ENCODE assay signal across 23 cellular contexts in the genomic region with DNA sequence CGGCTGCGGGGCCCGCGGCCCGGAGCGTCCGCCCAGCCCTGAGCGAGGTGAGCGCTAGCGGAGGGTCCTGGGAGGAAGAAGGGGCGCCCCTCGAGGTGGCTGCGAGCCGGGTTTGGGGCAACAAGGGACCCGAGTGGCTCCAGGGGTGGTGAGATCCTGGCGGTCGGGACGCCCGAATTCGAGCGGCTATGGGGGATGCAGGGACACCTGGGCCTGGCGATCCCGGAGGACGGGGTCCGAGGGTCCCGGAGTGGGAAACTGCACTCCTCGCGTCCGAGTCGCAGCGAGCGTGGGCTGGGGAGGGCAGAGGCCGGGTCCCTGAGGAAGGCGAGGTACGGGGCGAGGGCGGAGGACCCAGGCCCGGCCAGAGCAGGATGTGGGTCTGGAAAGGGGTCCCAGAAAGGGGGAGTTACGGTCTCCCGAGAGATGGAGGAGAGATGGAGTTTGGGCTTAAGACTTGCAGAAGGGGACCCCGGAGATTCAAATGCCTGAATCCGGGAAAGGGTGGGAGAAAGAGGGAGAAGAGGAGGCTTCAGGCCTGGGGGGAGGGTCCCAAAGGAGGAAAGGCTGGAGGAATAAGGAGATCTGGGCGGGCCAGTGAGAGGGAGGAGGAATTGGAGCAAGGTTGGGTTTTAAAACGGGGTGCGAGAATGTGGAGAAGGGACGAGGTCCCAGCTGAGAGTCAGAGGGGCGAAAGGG. TPM values are rescaled to one million over a fixed set of nuclear protein-coding genes. Genes with fewer than 3 reads are reported as not detected.
A peak's percentile ranks its signal among the peaks of the same experiment; 100 is the strongest.
DNase-seq lines count a peak whose midpoint lies in the region; ATAC-seq, FAIRE-seq and TF ChIP-seq lines count a peak whose summit lies in the region.
"Had no signal": no experiment of that assay in that cellular context is flagged by ENCODE, and none has a peak within 500 bp of the region (broad histone marks: within the 10 kb centered on the region; RNA-seq: fewer than 3 reads in every experiment).

No MANE protein-coding gene starts in this region.

- H3K27ac ChIP-seq in cardiac muscle cell (no peak overlapping the region), dorsolateral prefrontal cortex (peak overlapping the region in 18 of 59 donors; percentile 3 to 79 (median 34)), kidney (ENCODE audit: low read depth in 2 of 2, low read length in 2 of 2) (no peak overlapping the region)
- H3K27ac ChIP-seq: spleen, stomach had no signal

- no peak overlapping the region for H3K9ac ChIP-seq in kidney (ENCODE audit: low read length in 2 of 2)

- TF ChIP-seq CTCF in cardiac muscle cell (IDR thresholded peaks at IDR 0.05; ENCODE audit: low read depth, low read length) = no peak
- no peak for TF ChIP-seq CTCF in dorsolateral prefrontal cortex (IDR thresholded peaks at IDR 0.05 in 54 of 56, conservative IDR thresholded peaks at IDR 0.05 in 2 of 56; ENCODE audit: low read depth in 1 of 56, partially characterized antibody in 56 of 56)
- TF ChIP-seq CTCF in kidney (IDR thresholded peaks at IDR 0.05; ENCODE audit: borderline replicate concordance, extremely low read depth, insufficient read depth) = no peak
- no peak for TF ChIP-seq CTCF in natural killer cell (IDR thresholded peaks at IDR 0.05)

- FAIRE-seq in kidney (lab: Jason Lieb, UNC) = no peak
- FAIRE-seq: islet of Langerhans had no signal

- DNase-seq in cardiac muscle cell (ENCODE audit: low read depth in 1 of 2, low spot score in 1 of 2) (no peak), cardiac septum (ENCODE audit: low spot score) (no peak), dorsolateral prefrontal cortex (peak in 2 of 10 donors; percentile 7 to 48), kidney (peak; percentile 70), natural killer cell (no peak), NOMO-1 treated with dmso at 0.1 percent for 144 hours (lab: John Stamatoyannopoulos, UW; ENCODE audit: unreplicated experiment) (no peak), MV-4-11 (lab: John Stamatoyannopoulos, UW) (no peak)
- no peak for DNase-seq in stimulated activated naive CD8-positive, alpha-beta T cell treated with anti-CD3 and anti-CD28 coated beads, Interleukin-15, amount 100 ng/mL, for 72 hours
- DNase-seq: activated B cell treated with CpG ODN at 0.5 μM for 24 hours; COR-L47; effector CD4-positive, alpha-beta T cell; foreskin melanocyte; GDM1; NCI-H187 treated with DMSO at 0.1 percent for 48 hours; NCI-H524; PC-3; spleen; stomach had no signal

- H3K9me3 ChIP-seq in cardiac muscle cell (ENCODE audit: low read depth) = no peaks in the 10 kb centered on the region
- no peaks in the 10 kb centered on the region for H3K9me3 ChIP-seq in kidney (ENCODE audit: control insufficient read depth in 1 of 2, low read length in 2 of 2)
- H3K9me3 ChIP-seq: stomach had no signal

- peaks cover 72% of the 10 kb centered on the region for H3K27me3 ChIP-seq in cardiac muscle cell
- H3K27me3 ChIP-seq in dorsolateral prefrontal cortex = peaks cover 0 to 23% (median 0%) of the 10 kb centered on the region in 45 donors

- H3K4me3 ChIP-seq in cardiac muscle cell (peak overlapping the region; percentile 27), dorsolateral prefrontal cortex (peak overlapping the region; percentile 46 to 94 (median 74)), kidney (ENCODE audit: low read length in 2 of 2) (no peak overlapping the region)
- H3K4me3 ChIP-seq: spleen, stomach had no signal

- peaks cover 59 to 69% of the 10 kb centered on the region in 2 donors for H3K27me3 Mint-ChIP-seq in natural killer cell (ENCODE audit: low read depth in 2 of 2)
- peaks cover 86% of the 10 kb centered on the region for H3K27me3 Mint-ChIP-seq in stimulated activated naive CD8-positive, alpha-beta T cell treated with anti-CD3 and anti-CD28 coated beads, Interleukin-15, amount 100 ng/mL, for 72 hours

- peaks cover 0 to 4% of the 10 kb centered on the region in 2 donors for H3K9me3 Mint-ChIP-seq in natural killer cell
- H3K9me3 Mint-ChIP-seq in stimulated activated naive CD8-positive, alpha-beta T cell treated with anti-CD3 and anti-CD28 coated beads, Interleukin-15, amount 100 ng/mL, for 72 hours = no peaks in the 10 kb centered on the region
- H3K9me3 Mint-ChIP-seq: activated B cell treated with CpG ODN at 0.5 μM for 24 hours had no signal

- ATAC-seq in natural killer cell = no peak
- ATAC-seq in stimulated activated naive CD8-positive, alpha-beta T cell treated with anti-CD3 and anti-CD28 coated beads, Interleukin-15, amount 100 ng/mL, for 72 hours = no peak
- ATAC-seq: PC-3 had no signal

- no peak overlapping the region for H3K4me3 Mint-ChIP-seq in natural killer cell
- peak overlapping the region in 1 of 2 donors; percentile 30 for H3K4me3 Mint-ChIP-seq in stimulated activated naive CD8-positive, alpha-beta T cell treated with anti-CD3 and anti-CD28 coated beads, Interleukin-15, amount 100 ng/mL, for 72 hours

- no peaks in the 10 kb centered on the region for H3K36me3 Mint-ChIP-seq in natural killer cell

- H3K4me1 ChIP-seq in cardiac muscle cell (ENCODE audit: low read depth) (no peaks in the 10 kb centered on the region), kidney (ENCODE audit: control insufficient read depth in 1 of 2, insufficient read depth in 1 of 2, low read depth in 1 of 2, low read length in 2 of 2) (no peaks in the 10 kb centered on the region)

- intact Hi-C loops in cardiac septum (cut with DNase I) (no loop called here), dorsolateral prefrontal cortex (cut with DNase I) (loop anchor here (5.0 to 10.0 kb wide), 3 partner anchors 67 to 195 kb away; a partner anchor contains a TSS), kidney (cut with DNase I) (no loop called here), natural killer cell (cut with micrococcal nuclease) (no loop called here)

- peaks cover 17 to 48% of the 10 kb centered on the region in 2 donors for H3K4me1 Mint-ChIP-seq in natural killer cell
- peaks cover 38% of the 10 kb centered on the region for H3K4me1 Mint-ChIP-seq in stimulated activated naive CD8-positive, alpha-beta T cell treated with anti-CD3 and anti-CD28 coated beads, Interleukin-15, amount 100 ng/mL, for 72 hours

- no peaks in the 10 kb centered on the region for H3K36me3 ChIP-seq in cardiac muscle cell
- H3K36me3 ChIP-seq in kidney (ENCODE audit: control insufficient read depth in 1 of 2, insufficient read depth in 2 of 2, low read length in 2 of 2) = no peaks in the 10 kb centered on the region
- H3K36me3 ChIP-seq: spleen, stomach had no signal

- H3K27ac Mint-ChIP-seq in natural killer cell = no peak overlapping the region
- H3K27ac Mint-ChIP-seq in stimulated activated naive CD8-positive, alpha-beta T cell treated with anti-CD3 and anti-CD28 coated beads, Interleukin-15, amount 100 ng/mL, for 72 hours = no peak overlapping the region
- H3K27ac Mint-ChIP-seq: activated B cell treated with CpG ODN at 0.5 μM for 24 hours, memory B cell had no signal

RNA-seq across cellular contexts. Expression of a gene that starts 0.5 kb away (rescaled TPM):
- total RNA-seq in cardiac muscle cell = 0.60 and 1.9 TPM in 2 replicates
- polyA plus RNA-seq in cardiac muscle cell = 0.11 and 0.19 TPM in 2 replicates
- not detected for total RNA-seq in cardiac septum
- total RNA-seq in dorsolateral prefrontal cortex = 100 to 1,000 TPM in 11 of 120 experiments, 10 to 100 TPM in 109; 48.4 to 114 (median 84.9) TPM
- not detected for total RNA-seq in kidney
- not detected for polyA plus RNA-seq in kidney (ENCODE audit: insufficient read depth, low read depth, low replicate concordance)
- total RNA-seq in natural killer cell = not detected
- total RNA-seq: A172, activated B cell treated with CpG ODN at 0.5 μM for 24 hours, osteocyte, PC-3, spleen, stomach had no signal
- polyA plus RNA-seq: spleen had no signal

RNA-seq across cellular contexts. Expression of a gene that starts 27.6 kb away (rescaled TPM):
- total RNA-seq in cardiac muscle cell (0.63 and 4.3 TPM in 2 replicates), cardiac septum (not detected), dorsolateral prefrontal cortex (100 to 1,000 TPM in 10 of 120 experiments, 10 to 100 TPM in 110; 20.3 to 131 (median 70.1) TPM), kidney (not detected), natural killer cell (1 to 10 TPM in 2 of 3 donors, under 1 TPM in 1; 0.55 to 2.6 (median 1.5) TPM)
- polyA plus RNA-seq in cardiac muscle cell (3.2 and 4.2 TPM in 2 replicates), kidney (ENCODE audit: insufficient read depth, low read depth, low replicate concordance) (not detected)
- total RNA-seq: A172, activated B cell treated with CpG ODN at 0.5 μM for 24 hours, LHCN-M2, stomach had no signal
- polyA plus RNA-seq: spleen had no signal

RNA-seq across cellular contexts. Expression of a gene that starts 41.9 kb away (rescaled TPM):
- 115 and 150 TPM in 2 replicates for total RNA-seq in cardiac muscle cell
- polyA plus RNA-seq in cardiac muscle cell = 166 and 183 TPM in 2 replicates
- 211 TPM for total RNA-seq in cardiac septum
- total RNA-seq in dorsolateral prefrontal cortex = 10 to 100 TPM; 34.7 to 86.2 (median 66.1) TPM
- 90.3 TPM for total RNA-seq in kidney
- polyA plus RNA-seq in kidney (ENCODE audit: insufficient read depth, low read depth, low replicate concordance) = 13.1 TPM
- 100 to 1,000 TPM; 219 to 658 (median 296) TPM for total RNA-seq in natural killer cell

RNA-seq across cellular contexts. Expression of a gene that starts 53.1 kb away (rescaled TPM):
- total RNA-seq in cardiac muscle cell = 0.77 and 1.4 TPM in 2 replicates
- polyA plus RNA-seq in cardiac muscle cell = 0.68 and 1.0 TPM in 2 replicates
- 0.11 TPM for total RNA-seq in cardiac septum
- total RNA-seq in dorsolateral prefrontal cortex = 10 to 100 TPM; 21.3 to 93.5 (median 65.5) TPM
- 0.03 TPM for total RNA-seq in kidney
- not detected for polyA plus RNA-seq in kidney (ENCODE audit: insufficient read depth, low read depth, low replicate concordance)
- total RNA-seq in natural killer cell = 1 to 10 TPM in 1 of 3 donors, not detected in 2; 2.3 TPM
- total RNA-seq: activated B cell treated with CpG ODN at 0.5 μM for 24 hours, osteocyte had no signal

Comparison
In these comparisons a context has a peak if more than half of its experiments do, and no peak if none do; other contexts are left out.
1. H3K4me3 ChIP-seq: peak in cardiac muscle cell (single experiment) and dorsolateral prefrontal cortex (59 of 59); none in kidney (0 of 2).
2. RNA of a gene that starts 0.5 kb away (total RNA-seq): 48.4 to 114 TPM in dorsolateral prefrontal cortex; 0.60 to 1.9 TPM in cardiac muscle cell, not detected in cardiac septum (single experiment), not detected in kidney (single experiment) and not detected in natural killer cell; every median in the first group is over 10 times any median in the second.
3. intact Hi-C loops: an anchor here in dorsolateral prefrontal cortex (5.0 to 10.0 kb wide); none called in cardiac septum, kidney and natural killer cell.